In genomic region chr17:42929497-42929844, GRCh38 we compare ENCODE assay signal across 1 cellular context.
TF ChIP-seq lines count a peak whose summit lies in the region.

No MANE protein-coding gene starts in this region.

TF ChIP-seq in A549, 52 proteins besides CTCF, POLR2A, EP300 and RAD21:
- TF ChIP-seq MAFK (IDR thresholded peaks at IDR 0.05; ENCODE audit: partially characterized antibody) (no peak), NFE2L2 (conservative IDR thresholded peaks at IDR 0.05; ENCODE audit: low read length) (no peak), SMC3 (IDR thresholded peaks at IDR 0.05) (no peak; the same call in 2 of the 3 replicates), POLR2AphosphoS2 (conservative IDR thresholded peaks at IDR 0.05; ENCODE audit: low read length) (no peak), HOXB13 (CRISPR knock-in tag; IDR thresholded peaks at IDR 0.05; ENCODE audit: low read depth) (no peak), HOXB5 (CRISPR knock-in tag; IDR thresholded peaks at IDR 0.05) (no peak), TFCP2L1 (CRISPR knock-in tag; IDR thresholded peaks at IDR 0.05) (no peak)
- TF ChIP-seq, protein P1, sequence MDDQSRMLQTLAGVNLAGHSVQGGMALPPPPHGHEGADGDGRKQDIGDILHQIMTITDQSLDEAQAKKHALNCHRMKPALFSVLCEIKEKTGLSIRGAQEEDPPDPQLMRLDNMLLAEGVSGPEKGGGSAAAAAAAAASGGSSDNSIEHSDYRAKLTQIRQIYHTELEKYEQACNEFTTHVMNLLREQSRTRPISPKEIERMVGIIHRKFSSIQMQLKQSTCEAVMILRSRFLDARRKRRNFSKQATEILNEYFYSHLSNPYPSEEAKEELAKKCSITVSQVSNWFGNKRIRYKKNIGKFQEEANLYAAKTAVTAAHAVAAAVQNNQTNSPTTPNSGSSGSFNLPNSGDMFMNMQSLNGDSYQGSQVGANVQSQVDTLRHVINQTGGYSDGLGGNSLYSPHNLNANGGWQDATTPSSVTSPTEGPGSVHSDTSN (IDR thresholded peaks at IDR 0.05): no peak
TF ChIP-seq in A549: peak in this region for 0.
